Comparison of ENCODE assay signal across 7 cellular contexts in genomic region chrX:154398668-154399526, GRCh38. TPM values are rescaled to one million over a fixed set of nuclear protein-coding genes. Genes with fewer than 3 reads are reported as not detected.
DNase-seq lines count a peak whose midpoint lies in the region; ATAC-seq and TF ChIP-seq lines count a peak whose summit lies in the region.

No MANE protein-coding gene starts in this region.

- H3K4me1 Mint-ChIP-seq in natural killer cell treated with Interleukin-12 subunit alpha and Interleukin-12 subunit beta and Interleukin-15 and Interleukin-18, amount 100 ng/mL, for 72 hours (ENCODE audit: low read depth in 2 of 2): peaks cover 8 to 21% of the 10 kb centered on the region in 2 donors

- no peaks in the 10 kb centered on the region for H3K9me3 Mint-ChIP-seq in natural killer cell treated with Interleukin-12 subunit alpha and Interleukin-12 subunit beta and Interleukin-15 and Interleukin-18, amount 100 ng/mL, for 72 hours

- DNase-seq in RPMI7951 (ENCODE audit: low read depth) (peak; percentile 73), fibroblast of pulmonary artery (ENCODE audit: low read depth) (peak; percentile 84)
- peak; percentile 77 for DNase-seq in activated effector memory CD4-positive, alpha-beta T cell treated with Interleukin-2 at 50 U/mL for 16 hours
- peak; percentile 86 for DNase-seq in natural killer cell treated with Interleukin-12 subunit alpha and Interleukin-12 subunit beta and Interleukin-15 and Interleukin-18, amount 100 ng/mL, for 72 hours (ENCODE audit: low spot score)
- DNase-seq in stimulated activated naive CD8-positive, alpha-beta T cell treated with anti-CD3 and anti-CD28 coated beads, Interleukin-15, Interleukin-2, amounts not matched to agents 100 U/mL and 50 U/mL, for 24 hours: peak; percentile 79

- peak overlapping the region; percentile 96 to 98 for H3K27ac Mint-ChIP-seq in natural killer cell treated with Interleukin-12 subunit alpha and Interleukin-12 subunit beta and Interleukin-15 and Interleukin-18, amount 100 ng/mL, for 72 hours

- no peaks in the 10 kb centered on the region for H4K20me1 ChIP-seq in KMS-11 (ENCODE audit: insufficient read depth)

- peak overlapping the region; percentile 100 for H3K9ac ChIP-seq in KMS-11

- peak overlapping the region; percentile 74 for H3K4me2 ChIP-seq in KMS-11

- peaks cover 4% of the 10 kb centered on the region for H3K4me1 ChIP-seq in KMS-11 (ENCODE audit: low read depth, poor library complexity, severe bottlenecking)

- H3K27me3 ChIP-seq in KMS-11 (ENCODE audit: insufficient read depth, low read depth): no peaks in the 10 kb centered on the region

- H3K4me3 ChIP-seq in KMS-11 (IDR thresholded peaks at IDR 0.05; ENCODE audit: insufficient read depth, low read depth, low read length) (no peak overlapping the region), fibroblast of pulmonary artery (replicated peaks; ENCODE audit: low read depth, low read length) (peak overlapping the region; percentile 91)

- peaks cover 0 to 5% of the 10 kb centered on the region in 2 donors for H3K27me3 Mint-ChIP-seq in natural killer cell treated with Interleukin-12 subunit alpha and Interleukin-12 subunit beta and Interleukin-15 and Interleukin-18, amount 100 ng/mL, for 72 hours

- H3K36me3 Mint-ChIP-seq in natural killer cell treated with Interleukin-12 subunit alpha and Interleukin-12 subunit beta and Interleukin-15 and Interleukin-18, amount 100 ng/mL, for 72 hours: peaks cover 16% of the 10 kb centered on the region

- 0 out of 2 replicates have a peak, but pooled peaks cover 7% of the 10 kb centered on the region for H3K36me3 ChIP-seq in KMS-11 (ENCODE audit: insufficient read depth)

- H3K79me2 ChIP-seq in KMS-11 (ENCODE audit: insufficient read depth, low read depth): peaks cover 21% of the 10 kb centered on the region

- peak; percentile 86 for TF ChIP-seq CTCF in KMS-11 (conservative IDR thresholded peaks at IDR 0.05; ENCODE audit: low read depth, low read length)
- TF ChIP-seq CTCF in fibroblast of pulmonary artery (IDR thresholded peaks at IDR 0.05; ENCODE audit: low read length, missing control alignments): peak; percentile 59

- ATAC-seq in GM18867 (IDR thresholded peaks at IDR 0.05; ENCODE audit: unreplicated experiment): peak; percentile 22
- ATAC-seq in natural killer cell treated with Interleukin-12 subunit alpha and Interleukin-12 subunit beta and Interleukin-15 and Interleukin-18, amount 100 ng/mL, for 72 hours: peak; percentile 45 to 48
- ATAC-seq in stimulated activated naive CD8-positive, alpha-beta T cell treated with anti-CD3 and anti-CD28 coated beads, Interleukin-15, Interleukin-2, amounts not matched to agents 100 U/mL and 50 U/mL, for 24 hours: peak; percentile 5

- no peak overlapping the region for H2AFZ ChIP-seq in KMS-11 (ENCODE audit: low read depth)

- peak overlapping the region; percentile 96 for H3K4me3 Mint-ChIP-seq in natural killer cell treated with Interleukin-12 subunit alpha and Interleukin-12 subunit beta and Interleukin-15 and Interleukin-18, amount 100 ng/mL, for 72 hours

- peak overlapping the region; percentile 99 for H3K27ac ChIP-seq in KMS-11

RNA-seq across cellular contexts. Expression of gene RPL10, which starts 0.7 kb away (rescaled TPM):
- total RNA-seq in RPMI7951 (2014; rRNA removed; shearing (Covaris generic)): 2,378 and 3,972 TPM in 2 replicates
- total RNA-seq in natural killer cell treated with Interleukin-12 subunit alpha and Interleukin-12 subunit beta and Interleukin-15 and Interleukin-18, amount 100 ng/mL, for 72 hours: 1,000 to 10,000 TPM; 1,953 to 2,194 TPM

RNA-seq across cellular contexts. Expression of gene DNASE1L1, which starts 10.2 kb away (rescaled TPM):
- 12.6 and 14.3 TPM in 2 replicates for total RNA-seq in RPMI7951 (2014; rRNA removed; shearing (Covaris generic))
- total RNA-seq in natural killer cell treated with Interleukin-12 subunit alpha and Interleukin-12 subunit beta and Interleukin-15 and Interleukin-18, amount 100 ng/mL, for 72 hours: 10 to 100 TPM; 12.4 to 14.6 TPM

RNA-seq across cellular contexts. Expression of gene TAFAZZIN, which starts 12.4 kb away (rescaled TPM):
- total RNA-seq in RPMI7951 (2014; rRNA removed; shearing (Covaris generic)): 9.6 and 9.8 TPM in 2 replicates
- total RNA-seq in natural killer cell treated with Interleukin-12 subunit alpha and Interleukin-12 subunit beta and Interleukin-15 and Interleukin-18, amount 100 ng/mL, for 72 hours: 10 to 100 TPM; 47.4 to 73.7 TPM

RNA-seq across cellular contexts. Expression of gene EMD, which starts 19.8 kb away (rescaled TPM):
- 27.6 and 29.8 TPM in 2 replicates for total RNA-seq in RPMI7951 (2014; rRNA removed; shearing (Covaris generic))
- 10 to 100 TPM; 49.2 to 61.9 TPM for total RNA-seq in natural killer cell treated with Interleukin-12 subunit alpha and Interleukin-12 subunit beta and Interleukin-15 and Interleukin-18, amount 100 ng/mL, for 72 hours

RNA-seq across cellular contexts. Expression of gene FLNA, which starts 24.5 kb away (rescaled TPM):
- total RNA-seq in RPMI7951 (2014; rRNA removed; shearing (Covaris generic)): 375 and 579 TPM in 2 replicates
- 100 to 1,000 TPM; 574 to 727 TPM for total RNA-seq in natural killer cell treated with Interleukin-12 subunit alpha and Interleukin-12 subunit beta and Interleukin-15 and Interleukin-18, amount 100 ng/mL, for 72 hours
